9 cellular contexts compared by ENCODE assay signal in genomic region chr6:11198663-11199603, GRCh38. TPM values are rescaled to one million over a fixed set of nuclear protein-coding genes. Genes with fewer than 3 reads are reported as not detected.
DNase-seq lines count a peak whose midpoint lies in the region; ATAC-seq, FAIRE-seq and TF ChIP-seq lines count a peak whose summit lies in the region.
"Had no signal": no experiment of that assay in that cellular context is flagged by ENCODE, and none has a peak within 500 bp of the region (broad histone marks: within the 10 kb centered on the region; RNA-seq: fewer than 3 reads in every experiment).

No MANE protein-coding gene starts in this region.

- no peak for TF ChIP-seq CTCF in activated B cell treated with CpG ODN at 0.5 μM for 24 hours (IDR thresholded peaks at IDR 0.05)
- TF ChIP-seq CTCF in lower lobe of right lung (IDR thresholded peaks at IDR 0.05), result no peak

- peaks cover 0 to 50% (median 0%) of the 10 kb centered on the region in 11 experiments; a peak in 2 of 22 replicates for H4K20me1 ChIP-seq in BLaER1 treated with 17β-estradiol and CSF1 and Interleukin-3, amounts not matched to agents 10 nM and 100 nM

- no peak overlapping the region for H3K4me3 Mint-ChIP-seq in activated B cell treated with CpG ODN at 0.5 μM for 24 hours

- no peaks in the 10 kb centered on the region for H3K9me3 Mint-ChIP-seq in activated B cell treated with CpG ODN at 0.5 μM for 24 hours

- CTCF ChIA-PET in activated B cell treated with CpG ODN at 0.5 μM for 24 hours (lab: Charles Lee), result interaction anchor here (2.1 kb wide), 1 partner anchor 297 kb away, joined by 8 read pairs; no protein-coding TSS in a partner anchor

- peaks cover 36 to 48% (median 45%) of the 10 kb centered on the region in 10 experiments for H3K4me1 ChIP-seq in BLaER1 treated with 17β-estradiol and CSF1 and Interleukin-3, amounts not matched to agents 10 nM and 100 nM
- H3K4me1 ChIP-seq in lower lobe of right lung, result peaks cover 96% of the 10 kb centered on the region

- ATAC-seq in GM21576 (IDR thresholded peaks at IDR 0.05; ENCODE audit: unreplicated experiment), result peak; percentile 64
- ATAC-seq in activated B cell treated with CpG ODN at 0.5 μM for 24 hours (ENCODE audit: low read depth), result no peak
- ATAC-seq in lower lobe of right lung, result no peak
- ATAC-seq in HG03571 (IDR thresholded peaks at IDR 0.05; ENCODE audit: unreplicated experiment), result no peak

- H3K4me3 ChIP-seq in BLaER1 treated with 17β-estradiol and CSF1 and Interleukin-3, amounts not matched to agents 10 nM and 100 nM, result no peak overlapping the region
- H3K4me3 ChIP-seq in lower lobe of right lung, result no peak overlapping the region
- H3K4me3 ChIP-seq: lung had no signal

- POLR2A ChIA-PET in activated B cell treated with CpG ODN at 0.5 μM for 24 hours (lab: Charles Lee), result no interaction called here

- peaks cover 0 to 83% (median 0%) of the 10 kb centered on the region in 11 experiments; a peak in 7 of 22 replicates for H3K36me3 ChIP-seq in BLaER1 treated with 17β-estradiol and CSF1 and Interleukin-3, amounts not matched to agents 10 nM and 100 nM
- H3K36me3 ChIP-seq in lower lobe of right lung, result peaks cover 61% of the 10 kb centered on the region

- peaks cover 0 to 18% (median 6%) of the 10 kb centered on the region in 11 experiments; a peak in 6 of 22 replicates for H3K9me3 ChIP-seq in BLaER1 treated with 17β-estradiol and CSF1 and Interleukin-3, amounts not matched to agents 10 nM and 100 nM (replicated peaks in 1 of 11)
- no peaks in the 10 kb centered on the region for H3K9me3 ChIP-seq in lower lobe of right lung

- intact Hi-C loops in activated B cell treated with CpG ODN at 0.5 μM for 24 hours (cut with micrococcal nuclease), result no loop called here
- intact Hi-C loops in lower lobe of right lung (cut with DNase I), result no loop called here

- H3K27me3 Mint-ChIP-seq in activated B cell treated with CpG ODN at 0.5 μM for 24 hours, result no peaks in the 10 kb centered on the region

- H3K27me3 ChIP-seq in BLaER1 treated with 17β-estradiol and CSF1 and Interleukin-3, amounts not matched to agents 10 nM and 100 nM, result no peaks in the 10 kb centered on the region
- H3K27me3 ChIP-seq in lower lobe of right lung (ENCODE audit: low read depth), result no peaks in the 10 kb centered on the region

- peak overlapping the region in 10 of 11 experiments; percentile 32 to 81 (median 66); a peak in 21 of 22 replicates for H3K4me2 ChIP-seq in BLaER1 treated with 17β-estradiol and CSF1 and Interleukin-3, amounts not matched to agents 10 nM and 100 nM

- no peak for DNase-seq in activated B cell treated with CpG ODN at 0.5 μM for 24 hours
- no peak for DNase-seq in lower lobe of right lung
- DNase-seq in NCI-H2171 treated with DMSO at 0.1 percent for 48 hours (lab: John Stamatoyannopoulos, UW), result no peak
- no peak for DNase-seq in NOMO-1 treated with dmso at 0.1 percent for 144 hours (lab: John Stamatoyannopoulos, UW; ENCODE audit: unreplicated experiment)
- no peak for DNase-seq in urothelium cell line (ENCODE audit: low spot score)

- no peak for FAIRE-seq in urothelium cell line (lab: Jason Lieb, UNC)

- H3K27ac ChIP-seq in BLaER1 treated with 17β-estradiol and CSF1 and Interleukin-3, amounts not matched to agents 10 nM and 100 nM, result 0 out of 22 replicates have a peak overlapping the region, but pooled peaks of 1 of the 11 experiments have one; percentile 15
- H3K27ac ChIP-seq in lower lobe of right lung, result peak overlapping the region; percentile 56

- H3K9ac ChIP-seq in BLaER1 treated with 17β-estradiol and CSF1 and Interleukin-3, amounts not matched to agents 10 nM and 100 nM, result no peak overlapping the region

- H3K4me1 Mint-ChIP-seq in activated B cell treated with CpG ODN at 0.5 μM for 24 hours, result peaks cover 14% of the 10 kb centered on the region

- H3K36me3 Mint-ChIP-seq in activated B cell treated with CpG ODN at 0.5 μM for 24 hours (ENCODE audit: low read depth), result peaks cover 67% of the 10 kb centered on the region

- peak overlapping the region; percentile 47 for H3K27ac Mint-ChIP-seq in activated B cell treated with CpG ODN at 0.5 μM for 24 hours

RNA-seq across cellular contexts. Expression of gene NEDD9, which starts 33.5 kb away (rescaled TPM):
- 57.4 and 61.9 TPM in 2 replicates for total RNA-seq in activated B cell treated with CpG ODN at 0.5 μM for 24 hours
- 127 TPM for total RNA-seq in lower lobe of right lung
